Comparison of ENCODE assay signal across 15 cellular contexts in the genomic region with DNA sequence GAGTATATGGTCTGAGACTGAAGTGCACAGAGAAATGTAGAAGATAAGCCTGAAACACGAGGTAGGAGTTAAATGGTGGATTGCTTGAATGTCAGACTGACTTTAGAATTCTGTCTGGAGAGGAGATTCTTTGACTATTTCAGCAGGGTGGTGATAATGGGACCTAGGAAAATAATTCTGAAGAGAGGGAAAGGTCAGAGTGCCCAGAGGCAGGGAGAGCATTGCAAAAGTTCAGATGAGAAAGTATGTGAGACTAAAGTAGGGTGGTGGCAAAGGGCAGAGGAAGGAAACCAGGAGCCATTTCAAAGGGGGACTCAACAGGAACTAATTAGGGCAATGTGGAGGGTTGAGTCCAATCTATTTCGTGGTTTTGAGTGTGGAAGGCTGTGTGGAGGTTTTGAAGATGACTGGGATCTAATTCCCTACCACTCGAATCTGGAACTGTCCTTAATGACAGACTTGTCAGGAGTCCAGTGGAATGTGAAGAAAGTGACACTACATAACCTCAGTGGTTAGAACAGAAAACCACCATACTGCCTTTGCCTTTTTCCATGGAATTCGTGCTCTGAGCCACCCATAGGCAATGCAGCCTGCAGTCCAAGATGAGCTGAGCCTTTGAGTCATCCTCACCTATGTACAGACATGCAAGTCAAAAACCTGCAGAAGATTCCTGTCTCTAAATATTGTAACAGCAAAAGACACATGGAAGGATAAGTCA. TPM values are rescaled to one million over a fixed set of nuclear protein-coding genes. Genes with fewer than 3 reads are reported as not detected.
DNase-seq lines count a peak whose midpoint lies in the region; ATAC-seq, FAIRE-seq and TF ChIP-seq lines count a peak whose summit lies in the region.
"Had no signal": no experiment of that assay in that cellular context is flagged by ENCODE, and none has a peak within 500 bp of the region (broad histone marks: within the 10 kb centered on the region; RNA-seq: fewer than 3 reads in every experiment).

No MANE protein-coding gene starts in this region.

- FAIRE-seq in HTR-8/SVneo (lab: Jason Lieb, UNC) = no peak
- FAIRE-seq: A549 had no signal

- no peak for ATAC-seq in activated CD8-positive, alpha-beta T cell treated with anti-CD3 and anti-CD28 coated beads, Interleukin-2, amount 10 ng/mL, durations not matched to agents 7 days and 5 days
- ATAC-seq: A549 had no signal

- no peak overlapping the region for H2AFZ ChIP-seq in fibroblast of lung (ENCODE audit: low read length)

- TF ChIP-seq CTCF in fibroblast of lung (conservative IDR thresholded peaks at IDR 0.05 in 1 of 2, IDR thresholded peaks at IDR 0.05 in 1 of 2; ENCODE audit: low read depth in 1 of 2, low read length in 2 of 2) = no peak

- no peaks in the 10 kb centered on the region for H3K79me2 ChIP-seq in fibroblast of lung (ENCODE audit: control insufficient read depth, insufficient read depth, low read length)

- H3K27me3 ChIP-seq in fibroblast of lung (ENCODE audit: control insufficient read depth, insufficient read depth, low read length) = no peaks in the 10 kb centered on the region

- H3K36me3 ChIP-seq in fibroblast of lung (ENCODE audit: control insufficient read depth, insufficient read depth, low read length) = no peaks in the 10 kb centered on the region
- H3K36me3 ChIP-seq: cardiac muscle cell had no signal

- CTCF ChIA-PET in activated CD8-positive, alpha-beta T cell treated with anti-CD3 and anti-CD28 coated beads, Interleukin-2, amount 10 ng/mL, durations not matched to agents 7 days and 5 days (lab: Charles Lee) = no interaction called here

- DNase-seq in activated T-cell treated with anti-CD3 and anti-CD28 coated beads, Interleukin-2, amount 50 U/mL, for 24 hours = no peak
- DNase-seq in activated T-cell treated with anti-CD3 and anti-CD28 coated beads for 4 hours = no peak
- DNase-seq in activated CD8-positive, alpha-beta T cell treated with anti-CD3 and anti-CD28 coated beads, Interleukin-2, amount 10 ng/mL, durations not matched to agents 7 days and 5 days = no peak
- peak; percentile 19 to 90 for DNase-seq in fibroblast of lung (ENCODE audit: low read depth in 2 of 2)
- no peak for DNase-seq in substantia nigra (lab: John Stamatoyannopoulos, UW)
- no peak for DNase-seq in HTR-8/SVneo (ENCODE audit: insufficient read length, low spot score)
- DNase-seq in stimulated activated naive CD4-positive, alpha-beta T cell treated with Interleukin-2 at 50 U/mL for 16 hours (lab: John Stamatoyannopoulos, UW) = no peak
- DNase-seq in NAMALWA (ENCODE audit: low spot score) = no peak
- DNase-seq: NCI-H187 treated with DMSO at 0.1 percent for 48 hours had no signal

- peaks cover 3% of the 10 kb centered on the region for H3K4me1 ChIP-seq in fibroblast of lung (ENCODE audit: control insufficient read depth, extremely low read depth, insufficient read depth, low read length)
- H3K4me1 ChIP-seq: A549 had no signal

- POLR2A ChIA-PET in activated CD8-positive, alpha-beta T cell treated with anti-CD3 and anti-CD28 coated beads, Interleukin-2, amount 10 ng/mL, durations not matched to agents 7 days and 5 days (lab: Charles Lee) = interaction anchor here (1.1 kb wide), 1 partner anchor 16 kb away, joined by 3 read pairs; a partner anchor contains a TSS

- H3K4me3 ChIP-seq in fibroblast of lung (replicated peaks in 1 of 4; ENCODE audit: control extremely low read depth in 1 of 4, insufficient read depth in 1 of 4, low read depth in 3 of 4, low read length in 4 of 4) = no peak overlapping the region
- H3K4me3 ChIP-seq: A549, cardiac muscle cell had no signal

- H3K9me3 Mint-ChIP-seq in activated T-cell treated with anti-CD3 and anti-CD28 coated beads, Interleukin-2, amount 50 U/mL, for 24 hours = no peaks in the 10 kb centered on the region
- H3K9me3 Mint-ChIP-seq in activated CD8-positive, alpha-beta T cell treated with anti-CD3 and anti-CD28 coated beads, Interleukin-2, amount 10 ng/mL, durations not matched to agents 7 days and 5 days (ENCODE audit: insufficient read depth) = no peaks in the 10 kb centered on the region
- H3K9me3 Mint-ChIP-seq: IgD-negative memory B cell, neural crest cell had no signal

- no peak overlapping the region for H3K9ac ChIP-seq in fibroblast of lung (ENCODE audit: insufficient read depth, low read length)

- no peaks in the 10 kb centered on the region for H3K27me3 Mint-ChIP-seq in activated T-cell treated with anti-CD3 and anti-CD28 coated beads, Interleukin-2, amount 50 U/mL, for 24 hours
- H3K27me3 Mint-ChIP-seq in activated CD8-positive, alpha-beta T cell treated with anti-CD3 and anti-CD28 coated beads, Interleukin-2, amount 10 ng/mL, durations not matched to agents 7 days and 5 days (ENCODE audit: low read depth) = no peaks in the 10 kb centered on the region
- H3K27me3 Mint-ChIP-seq: IgD-negative memory B cell had no signal

- H3K4me3 Mint-ChIP-seq in activated T-cell treated with anti-CD3 and anti-CD28 coated beads, Interleukin-2, amount 50 U/mL, for 24 hours = no peak overlapping the region
- no peak overlapping the region for H3K4me3 Mint-ChIP-seq in activated CD8-positive, alpha-beta T cell treated with anti-CD3 and anti-CD28 coated beads, Interleukin-2, amount 10 ng/mL, durations not matched to agents 7 days and 5 days
- H3K4me3 Mint-ChIP-seq: IgD-negative memory B cell, neural crest cell had no signal

- H3K9me3 ChIP-seq in fibroblast of lung (ENCODE audit: control insufficient read depth, insufficient read depth, low read depth, low read length) = no peaks in the 10 kb centered on the region
- H3K9me3 ChIP-seq: A549 had no signal

- H3K4me2 ChIP-seq in fibroblast of lung (ENCODE audit: extremely low read depth, insufficient read depth, low read length) = no peak overlapping the region
- H3K4me2 ChIP-seq: A549 had no signal

- H3K27ac Mint-ChIP-seq in activated T-cell treated with anti-CD3 and anti-CD28 coated beads, Interleukin-2, amount 50 U/mL, for 24 hours = peak overlapping the region; percentile 26
- peak overlapping the region; percentile 56 for H3K27ac Mint-ChIP-seq in activated CD8-positive, alpha-beta T cell treated with anti-CD3 and anti-CD28 coated beads, Interleukin-2, amount 10 ng/mL, durations not matched to agents 7 days and 5 days
- H3K27ac Mint-ChIP-seq: IgD-negative memory B cell had no signal

- no peaks in the 10 kb centered on the region for H4K20me1 ChIP-seq in fibroblast of lung (ENCODE audit: control insufficient read depth, extremely low read depth, insufficient read depth, low read length)

- H3K27ac ChIP-seq in fibroblast of lung (ENCODE audit: insufficient read depth, low read length) = no peak overlapping the region
- peak overlapping the region; percentile 8 for H3K27ac ChIP-seq in substantia nigra (ENCODE audit: low read depth, low read length, poor library complexity, severe bottlenecking)
- H3K27ac ChIP-seq: A549, cardiac muscle cell had no signal

- peaks cover 53% of the 10 kb centered on the region for H3K4me1 Mint-ChIP-seq in activated T-cell treated with anti-CD3 and anti-CD28 coated beads, Interleukin-2, amount 50 U/mL, for 24 hours (ENCODE audit: low read depth)
- H3K4me1 Mint-ChIP-seq in activated CD8-positive, alpha-beta T cell treated with anti-CD3 and anti-CD28 coated beads, Interleukin-2, amount 10 ng/mL, durations not matched to agents 7 days and 5 days (ENCODE audit: low read depth) = peaks cover 63% of the 10 kb centered on the region

- peaks cover 68% of the 10 kb centered on the region for H3K36me3 Mint-ChIP-seq in activated T-cell treated with anti-CD3 and anti-CD28 coated beads, Interleukin-2, amount 50 U/mL, for 24 hours (ENCODE audit: low read depth)
- H3K36me3 Mint-ChIP-seq in activated CD8-positive, alpha-beta T cell treated with anti-CD3 and anti-CD28 coated beads, Interleukin-2, amount 10 ng/mL, durations not matched to agents 7 days and 5 days (ENCODE audit: low read depth) = peaks cover 60% of the 10 kb centered on the region

RNA-seq across cellular contexts. Expression of a gene that starts 16.1 kb away (rescaled TPM):
- 10 to 100 TPM; 63.8 to 65.3 TPM for total RNA-seq in activated CD8-positive, alpha-beta T cell treated with anti-CD3 and anti-CD28 coated beads, Interleukin-2, amount 10 ng/mL, durations not matched to agents 7 days and 5 days
- total RNA-seq in fibroblast of lung = 24.1 and 25.1 TPM in 2 replicates
- polyA plus RNA-seq in fibroblast of lung = 16.7 and 17.3 TPM in 2 replicates
- 14.5 and 16.0 TPM in 2 replicates for polyA plus RNA-seq in fibroblast of lung (2012)
- 5.4 and 6.9 TPM in 2 replicates for polyA minus RNA-seq in fibroblast of lung (ENCODE audit: low replicate concordance)

RNA-seq across cellular contexts. Expression of a gene that starts 45.6 kb away (rescaled TPM):
- total RNA-seq in activated CD8-positive, alpha-beta T cell treated with anti-CD3 and anti-CD28 coated beads, Interleukin-2, amount 10 ng/mL, durations not matched to agents 7 days and 5 days = 10 to 100 TPM; 18.9 to 19.7 TPM
- total RNA-seq in fibroblast of lung = under 0.01 TPM in 1 of 2 replicates, not detected in the other
- not detected in 2 replicates for polyA plus RNA-seq in fibroblast of lung
- not detected in 2 replicates for polyA plus RNA-seq in fibroblast of lung (2012)
- not detected in 2 replicates for polyA minus RNA-seq in fibroblast of lung (ENCODE audit: low replicate concordance)
- total RNA-seq: cardiac muscle cell, fibroblast of villous mesenchyme, G401, neural crest cell had no signal
- polyA plus RNA-seq: A549, cardiac muscle cell had no signal

RNA-seq across cellular contexts. Expression of a gene that starts 54.6 kb away (rescaled TPM):
- total RNA-seq in activated CD8-positive, alpha-beta T cell treated with anti-CD3 and anti-CD28 coated beads, Interleukin-2, amount 10 ng/mL, durations not matched to agents 7 days and 5 days = 100 to 1,000 TPM; 410 to 414 TPM
- 71.4 and 76.8 TPM in 2 replicates for total RNA-seq in fibroblast of lung
- 71.3 and 127 TPM in 2 replicates for polyA plus RNA-seq in fibroblast of lung
- 23.8 and 43.7 TPM in 2 replicates for polyA plus RNA-seq in fibroblast of lung (2012)
- 16.5 and 56.6 TPM in 2 replicates for polyA minus RNA-seq in fibroblast of lung (ENCODE audit: low replicate concordance)

Comparison
In these comparisons a context has a peak if more than half of its experiments do, and no peak if none do; other contexts are left out.
1. DNase-seq: peak in fibroblast of lung (2 of 2); none in activated T-cell treated with anti-CD3 and anti-CD28 coated beads, Interleukin-2, amount 50 U/mL, for 24 hours (single experiment), activated T-cell treated with anti-CD3 and anti-CD28 coated beads for 4 hours (single experiment), activated CD8-positive, alpha-beta T cell treated with anti-CD3 and anti-CD28 coated beads, Interleukin-2, amount 10 ng/mL, durations not matched to agents 7 days and 5 days (single experiment), substantia nigra (0 of 49), HTR-8/SVneo (single experiment), stimulated activated naive CD4-positive, alpha-beta T cell treated with Interleukin-2 at 50 U/mL for 16 hours (single experiment) and NAMALWA (single experiment).
2. RNA of a gene that starts 45.6 kb away (total RNA-seq): 18.9 to 19.7 TPM in activated CD8-positive, alpha-beta T cell treated with anti-CD3 and anti-CD28 coated beads, Interleukin-2, amount 10 ng/mL, durations not matched to agents 7 days and 5 days; under 0.01 TPM in fibroblast of lung; every median in the first group is over 10 times any median in the second.